Comparison of ENCODE assay signal across 22 cellular contexts in the genomic region with DNA sequence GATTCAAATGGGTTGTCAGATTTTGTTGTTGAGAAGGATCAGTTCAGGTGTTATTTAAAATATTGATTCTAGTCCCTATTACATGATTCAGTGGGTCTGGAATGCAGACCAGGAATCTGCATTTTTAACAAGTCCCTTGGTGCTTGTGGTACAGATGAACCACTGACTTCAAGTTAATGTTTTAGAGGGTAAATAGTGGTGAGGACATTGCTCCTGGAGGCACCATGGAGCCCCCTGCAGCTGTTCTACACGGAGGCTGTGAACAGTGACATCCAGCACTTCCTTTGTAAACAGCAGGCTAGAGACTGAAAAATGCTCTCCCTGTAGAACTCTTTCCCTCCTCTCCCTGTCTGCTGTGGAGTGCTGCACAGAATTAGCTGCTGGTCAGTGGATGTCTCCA. TPM values are rescaled to one million over a fixed set of nuclear protein-coding genes. Genes with fewer than 3 reads are reported as not detected.
DNase-seq lines count a peak whose midpoint lies in the region; ATAC-seq, FAIRE-seq and TF ChIP-seq lines count a peak whose summit lies in the region.
"Had no signal": no experiment of that assay in that cellular context is flagged by ENCODE, and none has a peak within 500 bp of the region (broad histone marks: within the 10 kb centered on the region; RNA-seq: fewer than 3 reads in every experiment).

No MANE protein-coding gene starts in this region.

- H2AFZ ChIP-seq in HepG2 (ENCODE audit: low read length), result no peak overlapping the region

- H3K4me1 Mint-ChIP-seq in T-helper 17 cell, result peaks cover 25% of the 10 kb centered on the region

- peak; percentile 72 for DNase-seq in HepG2 (ENCODE audit: low spot score)
- DNase-seq in right lobe of liver, result no peak
- no peak for DNase-seq in T-helper 17 cell
- peak; percentile 25 to 31 for DNase-seq in lung microvascular endothelial cell (ENCODE audit: low read depth in 2 of 2)
- DNase-seq in ecto neural progenitor cell (ENCODE audit: low spot score), result no peak
- no peak for DNase-seq in psoas muscle
- no peak for DNase-seq in WERI-Rb-1
- DNase-seq: activated gamma-delta T cell; body of pancreas; CD4-positive, alpha-beta memory T cell; DMS79; kidney glomerular epithelial cell; NCI-H524 treated with DMSO at 0.1 percent for 48 hours; OCI-M1; stimulated activated naive CD4-positive, alpha-beta T cell; T1000; tibial artery had no signal

- H3K79me2 ChIP-seq in HepG2 (ENCODE audit: insufficient read depth, low read length), result no peaks in the 10 kb centered on the region

- BruUV-seq in HepG2 (replicated peaks; lab: Mats Ljungman, UMichigan), result no TSS peak

- H4K20me1 ChIP-seq in HepG2 (ENCODE audit: insufficient read depth, low read length), result no peaks in the 10 kb centered on the region

- intact Hi-C loops in HepG2 (cut with micrococcal nuclease; ENCODE audit: unreplicated experiment), result loop anchor here (1.0 to 5.0 kb wide), 3 partner anchors 88 to 245 kb away; a partner anchor contains a TSS
- intact Hi-C loops in right lobe of liver (cut with DNase I), result no loop called here
- intact Hi-C loops in psoas muscle (cut with DNase I), result loop anchor here (5.0 to 10.0 kb wide), 6 partner anchors 85 to 317 kb away; a partner anchor contains a TSS

- H3K36me3 Mint-ChIP-seq in T-helper 17 cell (ENCODE audit: low read depth), result peaks cover 3% of the 10 kb centered on the region

- H3K27ac ChIP-seq in HepG2 (ENCODE audit: extremely low read length, insufficient read depth, low read length) (no peak overlapping the region), right lobe of liver (no peak overlapping the region), psoas muscle (no peak overlapping the region), WERI-Rb-1 (no peak overlapping the region)
- H3K27ac ChIP-seq: right atrium auricular region, tibial artery had no signal

- H3K4me2 ChIP-seq in HepG2 (ENCODE audit: low read depth, low read length), result peak overlapping the region; percentile 46

- no peak overlapping the region for H3K4me3 Mint-ChIP-seq in T-helper 17 cell
- H3K4me3 Mint-ChIP-seq: activated CD4-positive, alpha-beta T cell treated with anti-CD3 and anti-CD28 coated beads for 36 hours; CD4-positive, alpha-beta memory T cell had no signal

- CTCF ChIA-PET in HepG2 (lab: Yijun Ruan, JAX; ENCODE audit: low intra/inter-chr PET ratio, low total read pairs), result interaction anchor here (1.9 kb wide), 1 partner anchor 87 kb away, joined by 16 read pairs; no protein-coding TSS in a partner anchor

- H3K9ac ChIP-seq in HepG2 (ENCODE audit: insufficient read depth, low read depth, low read length), result no peak overlapping the region; the same call in 1 of the 2 replicates

- WGBS in HepG2 (ENCODE audit: low lambda C conversion rate), result 0% methylated on average over 1 of the region's 1 CpG
- WGBS in right lobe of liver (ENCODE audit: insufficient coverage, low coverage, low lambda C conversion rate, missing lambda C conversion rate), result 9% methylated on average over 1 of the region's 1 CpG
- 4 to 21% (median 11%) methylated on average over 1 of the region's 1 CpG for WGBS in psoas muscle, 3 donors

- no peaks in the 10 kb centered on the region for H3K27me3 Mint-ChIP-seq in T-helper 17 cell
- H3K27me3 Mint-ChIP-seq: activated CD4-positive, alpha-beta T cell treated with anti-CD3 and anti-CD28 coated beads for 36 hours; CD4-positive, alpha-beta memory T cell had no signal

- H3K27me3 ChIP-seq in HepG2 (ENCODE audit: control insufficient read depth in 1 of 2, insufficient read depth in 2 of 2, low read length in 2 of 2) (no peaks in the 10 kb centered on the region; a peak in 2 of 5 replicates), right lobe of liver (no peaks in the 10 kb centered on the region), psoas muscle (ENCODE audit: insufficient read depth in 3 of 3, low read length in 2 of 3) (peaks cover 0 to 5% (median 0%) of the 10 kb centered on the region in 3 donors), WERI-Rb-1 (ENCODE audit: insufficient read depth, low read depth, severe bottlenecking) (no peaks in the 10 kb centered on the region)
- H3K27me3 ChIP-seq: body of pancreas, right atrium auricular region, tibial artery had no signal

- POLR2A ChIA-PET in HepG2 (lab: Yijun Ruan, JAX), result no interaction called here

- TF ChIP-seq POLR2A in HepG2 (IDR thresholded peaks at IDR 0.05; ENCODE audit: insufficient read depth in 1 of 2, low read depth in 2 of 2, low read length in 2 of 2), result no peak
- no peak for TF ChIP-seq POLR2A in right lobe of liver (IDR thresholded peaks at IDR 0.05)

- no peak for TF ChIP-seq RAD21 in HepG2 (CRISPR knock-in tag; IDR thresholded peaks at IDR 0.05)

- peak; percentile 39; the same call in 1 of the 2 replicates for TF ChIP-seq CTCF in HepG2 (CRISPR knock-in tag; IDR thresholded peaks at IDR 0.05)
- TF ChIP-seq CTCF in right lobe of liver (IDR thresholded peaks at IDR 0.05), result no peak
- TF ChIP-seq CTCF in psoas muscle (IDR thresholded peaks at IDR 0.05), result no peak
- TF ChIP-seq CTCF in WERI-Rb-1 (IDR thresholded peaks at IDR 0.05; ENCODE audit: low read depth, low read length), result no peak

- peak; percentile 84 for ATAC-seq in HepG2
- ATAC-seq in right lobe of liver, result no peak
- no peak for ATAC-seq in T-helper 17 cell
- ATAC-seq in GM18502 (IDR thresholded peaks at IDR 0.05; ENCODE audit: poor library complexity, unreplicated experiment), result no peak
- ATAC-seq in psoas muscle, result no peak
- ATAC-seq: body of pancreas had no signal

- in situ Hi-C loops in HepG2 (cut with HindIII; ENCODE audit: extremely low pct_ligation_motif_present, low pct_unique_long_range_greater_than_20kb), result loop anchor here (5.0 kb wide), 1 partner anchor 90 kb away; no protein-coding TSS in a partner anchor

- TF ChIP-seq EP300 in HepG2 (IDR thresholded peaks at IDR 0.05; ENCODE audit: low read depth in 2 of 2, low read length in 2 of 2) (no peak), HepG2 (CRISPR knock-in tag; IDR thresholded peaks at IDR 0.05; ENCODE audit: borderline replicate concordance) (no peak)

- peak overlapping the region; percentile 39 for H3K27ac Mint-ChIP-seq in T-helper 17 cell
- H3K27ac Mint-ChIP-seq: activated CD4-positive, alpha-beta T cell treated with anti-CD3 and anti-CD28 coated beads for 36 hours had no signal

- no peaks in the 10 kb centered on the region for H3K36me3 ChIP-seq in HepG2 (replicated peaks in 1 of 2; ENCODE audit: control insufficient read depth in 1 of 2, insufficient read depth in 2 of 2, low read length in 2 of 2)
- H3K36me3 ChIP-seq in right lobe of liver, result no peaks in the 10 kb centered on the region
- no peaks in the 10 kb centered on the region for H3K36me3 ChIP-seq in psoas muscle (ENCODE audit: insufficient read depth in 1 of 2, low read depth in 1 of 2)
- no peaks in the 10 kb centered on the region for H3K36me3 ChIP-seq in WERI-Rb-1
- H3K36me3 ChIP-seq: right atrium auricular region, tibial artery had no signal

- H3K9me3 ChIP-seq in HepG2 (ENCODE audit: low read length) (no peaks in the 10 kb centered on the region), right lobe of liver (no peaks in the 10 kb centered on the region), T-helper 17 cell (ENCODE audit: control insufficient read depth, low read length, poor library complexity, severe bottlenecking) (no peaks in the 10 kb centered on the region), psoas muscle (no peaks in the 10 kb centered on the region), WERI-Rb-1 (ENCODE audit: severe bottlenecking) (no peaks in the 10 kb centered on the region)
- H3K9me3 ChIP-seq: body of pancreas, right atrium auricular region, tibial artery had no signal

- no peak for FAIRE-seq in HepG2 (lab: Jason Lieb, UNC)
- FAIRE-seq: colon, endometrium had no signal

- H3K4me1 ChIP-seq in HepG2 (ENCODE audit: insufficient read depth, low read length) (peaks cover 37% of the 10 kb centered on the region), right lobe of liver (peaks cover 0 to 19% (median 8%) of the 10 kb centered on the region in 4 donors), psoas muscle (no peaks in the 10 kb centered on the region)

- H3K4me3 ChIP-seq in HepG2 (replicated peaks in 1 of 3; ENCODE audit: insufficient read depth in 1 of 3, low read depth in 2 of 3, low read length in 3 of 3) (peak overlapping the region in 1 of 3 experiments; percentile 11; a peak in 1 of 6 replicates), right lobe of liver (no peak overlapping the region), psoas muscle (no peak overlapping the region), WERI-Rb-1 (ENCODE audit: low read depth, low read length) (no peak overlapping the region)
- H3K4me3 ChIP-seq: body of pancreas, right atrium auricular region, tibial artery had no signal

RNA-seq across cellular contexts. Expression of a gene that starts 4.8 kb away (rescaled TPM):
- total RNA-seq in HepG2 (2016; rRNA removed; fragmentation: Illumina TruSeq; extraction: Trizol), result 0.11 and 0.18 TPM in 2 replicates
- 0.20 TPM in 1 of 2 replicates, not detected in the other for total RNA-seq in HepG2 (2016; cell fraction: cytosol; rRNA removed; fragmentation: Illumina TruSeq; extraction: Trizol; ENCODE audit: low read depth)
- total RNA-seq in HepG2 (2016; cell fraction: insoluble cytoplasmic fraction; rRNA removed; fragmentation: Illumina TruSeq; extraction: Trizol), result 0.12 and 0.13 TPM in 2 replicates
- not detected in 2 replicates for total RNA-seq in HepG2 (2016; cell fraction: membrane; rRNA removed; fragmentation: Illumina TruSeq; extraction: Trizol)
- 0.31 TPM in 1 of 2 replicates, not detected in the other for total RNA-seq in HepG2 (2016; cell fraction: nucleus; rRNA removed; fragmentation: Illumina TruSeq; extraction: Trizol)
- not detected in 2 replicates for polyA plus RNA-seq in HepG2 (2011; rRNA removed)
- not detected in 2 replicates for polyA plus RNA-seq in HepG2 (2011; cell fraction: cytosol; rRNA removed)
- not detected in 2 replicates for polyA plus RNA-seq in HepG2 (2011; cell fraction: nucleus; rRNA removed)
- polyA plus RNA-seq in HepG2 (2012), result 0.05 and 0.09 TPM in 2 replicates
- polyA plus RNA-seq in HepG2 (2016; cell fraction: cytosol; fragmentation: Illumina TruSeq; extraction: Trizol; ENCODE audit: low read depth), result not detected in 2 replicates
- polyA plus RNA-seq in HepG2 (2016; cell fraction: insoluble cytoplasmic fraction; fragmentation: Illumina TruSeq; extraction: Trizol; ENCODE audit: low read depth), result 0.08 TPM in 2 replicates
- polyA plus RNA-seq in HepG2 (2016; cell fraction: membrane; fragmentation: Illumina TruSeq; extraction: Trizol; ENCODE audit: low read depth), result not detected in 2 replicates
- 0.82 TPM in 1 of 2 replicates, not detected in the other for polyA plus RNA-seq in HepG2 (2016; cell fraction: nucleus; fragmentation: Illumina TruSeq; extraction: Trizol; ENCODE audit: insufficient read depth, low read depth)
- 0.04 TPM in 1 of 2 replicates, not detected in the other for polyA minus RNA-seq in HepG2 (2011; rRNA and poly(A)+ RNA removed; ENCODE audit: low replicate concordance)
- not detected in 2 replicates for polyA minus RNA-seq in HepG2 (2011; cell fraction: cytosol; rRNA and poly(A)+ RNA removed)
- polyA minus RNA-seq in HepG2 (2011; cell fraction: nucleus; rRNA and poly(A)+ RNA removed), result 0.25 TPM in 1 of 2 replicates, not detected in the other
- under 1 TPM in 5 of 6 experiments, not detected in 1; 0.07 to 0.74 (median 0.35) TPM for total RNA-seq in right lobe of liver
- 1 to 10 TPM in 1 of 2 donors, under 1 TPM in 1; 0.67 to 1.7 TPM for total RNA-seq in T-helper 17 cell
- 0.40 and 0.44 TPM in 2 replicates for total RNA-seq in lung microvascular endothelial cell
- total RNA-seq in psoas muscle, result 1 to 10 TPM in 2 of 4 donors, under 1 TPM in 1, not detected in 1; 0.68 to 2.4 (median 1.2) TPM
- polyA plus RNA-seq in psoas muscle, result under 1 TPM; 0.04 to 0.59 (median 0.07) TPM

Comparison
In these comparisons a context has a peak if more than half of its experiments do, and no peak if none do; other contexts are left out.
1. DNase-seq: peak in HepG2 (single experiment) and lung microvascular endothelial cell (2 of 2); none in right lobe of liver (0 of 3), T-helper 17 cell (0 of 3), ecto neural progenitor cell (single experiment), psoas muscle (0 of 2) and WERI-Rb-1 (single experiment).
2. intact Hi-C loops: an anchor here in HepG2 (1.0 to 5.0 kb wide) and psoas muscle (5.0 to 10.0 kb wide); none called in right lobe of liver.